8 cellular contexts compared by ENCODE assay signal in genomic region chr9:2087500-2088313, GRCh38.
DNase-seq lines count a peak whose midpoint lies in the region; ATAC-seq, FAIRE-seq and TF ChIP-seq lines count a peak whose summit lies in the region.

No MANE protein-coding gene starts in this region.

- peak; percentile 39 to 88; a peak in 3 of 6 replicates for ATAC-seq in A549

- no peaks in the 10 kb centered on the region for H3K9me3 ChIP-seq in A549
- no peaks in the 10 kb centered on the region for H3K9me3 ChIP-seq in GM23248 (ENCODE audit: low read depth)
- H3K9me3 ChIP-seq in fibroblast of lung (ENCODE audit: control insufficient read depth, insufficient read depth, low read depth, low read length) = no peaks in the 10 kb centered on the region

- no peak for TF ChIP-seq POLR2A in A549 (IDR thresholded peaks at IDR 0.05; ENCODE audit: low read length)

- H3K9ac ChIP-seq in GM23248 (no peak overlapping the region), fibroblast of lung (ENCODE audit: insufficient read depth, low read length) (no peak overlapping the region)

- peaks cover 14% of the 10 kb centered on the region; the same call in 1 of the 2 replicates for H3F3A ChIP-seq in GM23248 (ENCODE audit: insufficient read depth)

- CTCF ChIA-PET in A549 (lab: Yijun Ruan, JAX) = interaction anchor here (0.6 to 2.0 kb wide), 8 partner anchors 9 to 1352 kb away, joined by 3 to 8 read pairs (median 4); no protein-coding TSS in a partner anchor

- TF ChIP-seq CTCF in A549 (IDR thresholded peaks at IDR 0.05) (peak; percentile 57), fibroblast of lung (conservative IDR thresholded peaks at IDR 0.05 in 1 of 2, IDR thresholded peaks at IDR 0.05 in 1 of 2; ENCODE audit: low read depth in 1 of 2, low read length in 2 of 2) (peak; percentile 58 to 71)

- H3K27me3 ChIP-seq in GM23248 (replicated peaks; ENCODE audit: insufficient read depth) = no peaks in the 10 kb centered on the region
- H3K27me3 ChIP-seq in fibroblast of lung (ENCODE audit: control insufficient read depth, insufficient read depth, low read length) = no peaks in the 10 kb centered on the region

- peak; percentile 42 to 58 for DNase-seq in A549 (ENCODE audit: low read depth in 1 of 2, low spot score in 1 of 2)
- DNase-seq in EL = peak; percentile 58
- peak; percentile 72 for DNase-seq in GM23248
- DNase-seq in LHCN-M2 (ENCODE audit: low read depth) = peak; percentile 58
- DNase-seq in SKM-1 treated with dmso at 0.1 percent for 144 hours (lab: John Stamatoyannopoulos, UW; ENCODE audit: unreplicated experiment) = peak; percentile 50
- peak; percentile 55 to 64 for DNase-seq in fibroblast of lung (ENCODE audit: low read depth in 2 of 2)
- peak; percentile 62 for DNase-seq in pons (ENCODE audit: low spot score)
- no peak for DNase-seq in DMS79 treated with DMSO at 0.1 percent for 48 hours (lab: John Stamatoyannopoulos, UW)

- FAIRE-seq in A549 (lab: Jason Lieb, UNC) = no peak

- H3K4me1 ChIP-seq in A549 (no peaks in the 10 kb centered on the region), GM23248 (ENCODE audit: insufficient read depth) (peaks cover 11% of the 10 kb centered on the region), fibroblast of lung (ENCODE audit: control insufficient read depth, extremely low read depth, insufficient read depth, low read length) (no peaks in the 10 kb centered on the region)

- TF ChIP-seq EP300 in A549 (IDR thresholded peaks at IDR 0.05) = no peak

- H3K36me3 ChIP-seq in GM23248 (ENCODE audit: low read depth) = peaks cover 41% of the 10 kb centered on the region; the same call in 1 of the 2 replicates
- H3K36me3 ChIP-seq in fibroblast of lung (ENCODE audit: control insufficient read depth, insufficient read depth, low read length) = peaks cover 3% of the 10 kb centered on the region

- 71% methylated on average over 6 of the region's 6 CpGs for WGBS in A549 (ENCODE audit: missing lambda C conversion rate)
- 77 to 78% methylated on average over 6 of the region's 6 CpGs for WGBS in GM23248 (ENCODE audit: low coverage in 1 of 2, low lambda C conversion rate in 2 of 2, missing lambda C conversion rate in 2 of 2), 2 experiments

- POLR2A ChIA-PET in A549 (lab: Yijun Ruan, JAX) = no interaction called here

- peak; percentile 50 to 52 for TF ChIP-seq RAD21 in A549 (conservative IDR thresholded peaks at IDR 0.05 in 1 of 2, IDR thresholded peaks at IDR 0.05 in 1 of 2)

- H3K4me2 ChIP-seq in A549 (no peak overlapping the region), GM23248 (ENCODE audit: unreplicated experiment) (no peak overlapping the region), fibroblast of lung (ENCODE audit: extremely low read depth, insufficient read depth, low read length) (no peak overlapping the region)

- H3K4me3 ChIP-seq in A549 (no peak overlapping the region), GM23248 (no peak overlapping the region), fibroblast of lung (replicated peaks in 1 of 4; ENCODE audit: control extremely low read depth in 1 of 4, insufficient read depth in 1 of 4, low read depth in 3 of 4, low read length in 4 of 4) (no peak overlapping the region)

- H2AFZ ChIP-seq in GM23248 = no peak overlapping the region
- no peak overlapping the region for H2AFZ ChIP-seq in fibroblast of lung (ENCODE audit: low read length)

- H3K9me2 ChIP-seq in GM23248 (ENCODE audit: insufficient read depth) = no peaks in the 10 kb centered on the region

- H4K20me1 ChIP-seq in GM23248 (ENCODE audit: insufficient read depth) (no peaks in the 10 kb centered on the region), fibroblast of lung (ENCODE audit: control insufficient read depth, extremely low read depth, insufficient read depth, low read length) (no peaks in the 10 kb centered on the region)

- no peak overlapping the region for H3K27ac ChIP-seq in A549
- no peak overlapping the region for H3K27ac ChIP-seq in GM23248
- H3K27ac ChIP-seq in fibroblast of lung (ENCODE audit: insufficient read depth, low read length) = no peak overlapping the region

- in situ Hi-C loops in GM23248 (cut with MboI) = no loop called here

- H3K79me2 ChIP-seq in GM23248 (ENCODE audit: insufficient read depth) (no peaks in the 10 kb centered on the region), fibroblast of lung (ENCODE audit: control insufficient read depth, insufficient read depth, low read length) (no peaks in the 10 kb centered on the region)

TF ChIP-seq in A549, 52 proteins besides CTCF, POLR2A, EP300 and RAD21:
- TF ChIP-seq TP53 (CRISPR knock-in tag; IDR thresholded peaks at IDR 0.05) (no peak), FOXS1 (CRISPR knock-in tag; IDR thresholded peaks at IDR 0.05) (no peak), SMC3 (IDR thresholded peaks at IDR 0.05) (peak; percentile 34; the same call in 2 of the 3 replicates), FOSL2 (IDR thresholded peaks at IDR 0.05) (no peak), FOSL2 (CRISPR knock-in tag; IDR thresholded peaks at IDR 0.05) (no peak)
- TF ChIP-seq, protein P1, sequence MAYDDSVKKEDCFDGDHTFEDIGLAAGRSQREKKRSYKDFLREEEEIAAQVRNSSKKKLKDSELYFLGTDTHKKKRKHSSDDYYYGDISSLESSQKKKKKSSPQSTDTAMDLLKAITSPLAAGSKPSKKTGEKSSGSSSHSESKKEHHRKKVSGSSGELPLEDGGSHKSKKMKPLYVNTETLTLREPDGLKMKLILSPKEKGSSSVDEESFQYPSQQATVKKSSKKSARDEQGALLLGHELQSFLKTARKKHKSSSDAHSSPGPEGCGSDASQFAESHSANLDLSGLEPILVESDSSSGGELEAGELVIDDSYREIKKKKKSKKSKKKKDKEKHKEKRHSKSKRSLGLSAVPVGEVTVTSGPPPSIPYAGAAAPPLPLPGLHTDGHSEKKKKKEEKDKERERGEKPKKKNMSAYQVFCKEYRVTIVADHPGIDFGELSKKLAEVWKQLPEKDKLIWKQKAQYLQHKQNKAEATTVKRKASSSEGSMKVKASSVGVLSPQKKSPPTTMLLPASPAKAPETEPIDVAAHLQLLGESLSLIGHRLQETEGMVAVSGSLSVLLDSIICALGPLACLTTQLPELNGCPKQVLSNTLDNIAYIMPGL (CRISPR knock-in tag; IDR thresholded peaks at IDR 0.05; ENCODE audit: borderline replicate concordance) = no peak
